ENCODE assay signal across 17 cellular contexts in the genomic region with DNA sequence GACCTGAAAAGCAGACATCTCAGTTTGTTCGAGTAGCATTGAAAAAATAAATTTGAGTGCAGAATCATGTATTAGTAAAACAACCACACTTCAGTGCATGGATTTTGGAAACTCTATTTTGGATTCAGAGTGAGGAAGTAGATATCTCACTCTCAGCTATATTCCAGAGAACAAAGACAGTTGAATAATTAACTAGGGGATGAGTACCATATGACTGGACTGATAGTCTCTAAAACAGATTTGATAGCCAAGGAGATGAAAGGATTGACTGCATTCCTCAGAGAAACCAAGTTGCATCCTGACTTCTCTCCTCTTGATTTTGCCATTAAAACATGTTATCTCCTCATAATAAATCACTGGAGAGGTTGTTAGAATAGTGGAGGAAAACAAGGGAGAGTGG.
DNase-seq lines count a peak whose midpoint lies in the region; ATAC-seq and FAIRE-seq lines count a peak whose summit lies in the region.
"Had no signal": no experiment of that assay in that cellular context is flagged by ENCODE, and none has a peak within 500 bp of the region (broad histone marks: within the 10 kb centered on the region; RNA-seq: fewer than 3 reads in every experiment).

No MANE protein-coding gene starts in this region.

- in situ Hi-C loops in ACHN (cut with HindIII; ENCODE audit: low pct_ligation_motif_present, low pct_unique_long_range_greater_than_20kb, low sequenced_read_pairs) = no loop called here

- DNase-seq in ACHN (peak; percentile 33), RCC 7860 (ENCODE audit: low spot score) (peak; percentile 65), kidney tubule cell (ENCODE audit: low spot score) (peak; percentile 58), amygdala (lab: John Stamatoyannopoulos, UW) (no peak)
- DNase-seq: 8988T; AML-193; Caco-2; Calu3; CD4-positive, alpha-beta T cell; CD8-positive, alpha-beta T cell; DMS79 treated with DMSO at 0.1 percent for 48 hours; GF-D8 had no signal

- ATAC-seq in GM18868 (IDR thresholded peaks at IDR 0.05; ENCODE audit: unreplicated experiment) = no peak
- ATAC-seq: CD8-positive, alpha-beta T cell had no signal

- FAIRE-seq in RCC 7860 (lab: Jason Lieb, UNC) = peak; percentile 78
- FAIRE-seq: A204.1, D721Med, G401.6, GM12891 had no signal

Comparison
In these comparisons a context has a peak if more than half of its experiments do, and no peak if none do; other contexts are left out.
1. DNase-seq: peak in ACHN (single experiment), RCC 7860 (single experiment) and kidney tubule cell (single experiment); none in amygdala (0 of 56).